Comparison of ENCODE assay signal across 16 cellular contexts in genomic region chrX:10554612-10555270, GRCh38.
"Had no signal": no experiment of that assay in that cellular context is flagged by ENCODE, and none has a peak within 500 bp of the region (broad histone marks: within the 10 kb centered on the region; RNA-seq: fewer than 3 reads in every experiment).

No MANE protein-coding gene starts in this region.

- H3K4me3 ChIP-seq: adrenal gland, colonic mucosa, gastrocnemius medialis had no signal

- H3K4me1 ChIP-seq: adrenal gland, colonic mucosa, gastrocnemius medialis had no signal

- H3K27ac ChIP-seq: colonic mucosa, epithelial cell of prostate had no signal

- FAIRE-seq: islet of Langerhans had no signal

- DNase-seq: activated CD4-positive, alpha-beta memory T cell treated with anti-CD3 and anti-CD28 coated beads, Interleukin-2, amount 10 ng/mL, durations not matched to agents 7 days and 5 days; activated CD4-positive, alpha-beta T cell treated with anti-CD3 and anti-CD28 coated beads for 4 hours; activated T-cell treated with anti-CD3 and anti-CD28 coated beads, Interleukin-2, amount 50 U/mL, for 24 hours; central memory CD4-positive, alpha-beta T cell; colonic mucosa; effector CD8-positive, alpha-beta T cell; gastrocnemius medialis; left colon; nephron progenitor cell; SIG-M5; stimulated activated CD4-positive, alpha-beta T cell treated with anti-CD3 and anti-CD28 coated beads, Interleukin-1b, Interleukin-23, amount 100 ng/mL, for 48 hours; T-helper 2 cell had no signal

- H3K27me3 ChIP-seq: adrenal gland, colonic mucosa, gastrocnemius medialis had no signal

- ATAC-seq: gastrocnemius medialis, left colon, WTC11 had no signal

- H3K36me3 ChIP-seq: adrenal gland, colonic mucosa, gastrocnemius medialis had no signal

- H3K9me3 ChIP-seq: adrenal gland, colonic mucosa, gastrocnemius medialis had no signal
